1 cellular context compared by ENCODE assay signal in the genomic region with DNA sequence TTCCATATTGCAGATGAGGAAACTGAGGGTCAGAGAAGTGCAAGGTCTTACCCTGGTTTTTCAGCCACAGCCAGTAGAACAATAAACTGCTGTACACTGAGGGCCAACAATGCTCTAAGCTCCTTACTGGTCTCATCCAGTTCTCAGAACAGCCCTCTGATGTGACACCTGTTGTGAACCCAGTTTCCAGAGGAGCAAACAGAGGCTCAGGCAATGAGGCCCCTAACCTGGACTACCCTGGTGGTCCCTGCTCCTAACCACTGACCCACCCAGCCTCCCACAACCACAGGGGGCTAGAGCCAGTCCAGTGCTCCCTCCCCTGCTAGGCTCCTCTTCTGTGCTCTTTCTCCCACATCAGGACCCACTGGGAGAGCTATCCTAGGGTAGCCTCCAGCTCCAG.
TF ChIP-seq lines count a peak whose summit lies in the region.

No MANE protein-coding gene starts in this region.

TF ChIP-seq in HepG2, 621 proteins besides CTCF, POLR2A, EP300 and RAD21:
- TF ChIP-seq MIER2 (CRISPR knock-in tag; IDR thresholded peaks at IDR 0.05) (no peak), SAP130 (CRISPR knock-in tag; IDR thresholded peaks at IDR 0.05; ENCODE audit: low read depth) (no peak), ZNF556 (CRISPR knock-in tag; IDR thresholded peaks at IDR 0.05; ENCODE audit: borderline replicate concordance) (no peak), ZNF768 (CRISPR knock-in tag; IDR thresholded peaks at IDR 0.05) (no peak), ATRX (CRISPR knock-in tag; IDR thresholded peaks at IDR 0.05; ENCODE audit: borderline replicate concordance) (no peak), HOXD1 (CRISPR knock-in tag; IDR thresholded peaks at IDR 0.05) (no peak), ZNF724P (CRISPR knock-in tag; IDR thresholded peaks at IDR 0.05; ENCODE audit: borderline replicate concordance) (no peak), ZNF75D (CRISPR knock-in tag; IDR thresholded peaks at IDR 0.05; ENCODE audit: borderline replicate concordance) (no peak), NFE2L1 (CRISPR knock-in tag; IDR thresholded peaks at IDR 0.05; ENCODE audit: borderline replicate concordance) (no peak), HIVEP1 (CRISPR knock-in tag; IDR thresholded peaks at IDR 0.05) (no peak), ATF1 (CRISPR knock-in tag; IDR thresholded peaks at IDR 0.05) (no peak), CEBPG (CRISPR knock-in tag; IDR thresholded peaks at IDR 0.05) (no peak), ZNF670 (CRISPR knock-in tag; IDR thresholded peaks at IDR 0.05; ENCODE audit: borderline replicate concordance) (no peak), HCFC1 (IDR thresholded peaks at IDR 0.05; ENCODE audit: low read depth, low read length) (no peak), BRD4 (CRISPR knock-in tag; IDR thresholded peaks at IDR 0.05) (no peak), ATF7 (IDR thresholded peaks at IDR 0.05) (no peak), ATF7 (CRISPR knock-in tag; IDR thresholded peaks at IDR 0.05) (no peak), ZNF629 (CRISPR knock-in tag; conservative IDR thresholded peaks at IDR 0.05) (peak; percentile 76), RARA (CRISPR knock-in tag; IDR thresholded peaks at IDR 0.05) (no peak), ZFY (CRISPR knock-in tag; IDR thresholded peaks at IDR 0.05) (0 out of 2 replicates have a peak, but pooled peaks have one; percentile 13), ZNF781 (CRISPR knock-in tag; IDR thresholded peaks at IDR 0.05; ENCODE audit: borderline replicate concordance, not compliant biosample characterization) (no peak), ZNF775 (CRISPR knock-in tag; IDR thresholded peaks at IDR 0.05; ENCODE audit: borderline replicate concordance) (no peak), NFE2 (CRISPR knock-in tag; IDR thresholded peaks at IDR 0.05) (no peak), ZNF12 (CRISPR knock-in tag; IDR thresholded peaks at IDR 0.05) (no peak), ZMYM3 (CRISPR knock-in tag; IDR thresholded peaks at IDR 0.05) (peak; percentile 36; the same call in 1 of the 2 replicates), ZNF44 (CRISPR knock-in tag; IDR thresholded peaks at IDR 0.05) (no peak), ZFP82 (CRISPR knock-in tag; IDR thresholded peaks at IDR 0.05; ENCODE audit: borderline replicate concordance) (no peak)
TF ChIP-seq in HepG2: peak in this region for 3.
